14 cellular contexts compared by ENCODE assay signal in genomic region chr2:214706986-214707385, GRCh38.
DNase-seq lines count a peak whose midpoint lies in the region; ATAC-seq and TF ChIP-seq lines count a peak whose summit lies in the region.
"Had no signal": no experiment of that assay in that cellular context is flagged by ENCODE, and none has a peak within 500 bp of the region (broad histone marks: within the 10 kb centered on the region; RNA-seq: fewer than 3 reads in every experiment).

No MANE protein-coding gene starts in this region.

- no peaks in the 10 kb centered on the region for H3K4me1 ChIP-seq in adrenal gland (replicated peaks in 1 of 2)
- peaks cover 12% of the 10 kb centered on the region for H3K4me1 ChIP-seq in iPS-18a (ENCODE audit: control insufficient read depth, low read depth, low read length)
- H3K4me1 ChIP-seq in prostate gland (replicated peaks): no peaks in the 10 kb centered on the region

- no peaks in the 10 kb centered on the region for H3K27me3 Mint-ChIP-seq in activated T-cell treated with anti-CD3 and anti-CD28 coated beads, Interleukin-2, amount 50 U/mL, for 4 hours (ENCODE audit: low read depth)

- 26 to 45% (median 27%) methylated on average over 2 of the region's 2 CpGs for WGBS in adrenal gland, 4 donors
- 39% methylated on average over 2 of the region's 2 CpGs for WGBS in prostate gland

- no peaks in the 10 kb centered on the region for H3K36me3 Mint-ChIP-seq in activated T-cell treated with anti-CD3 and anti-CD28 coated beads, Interleukin-2, amount 50 U/mL, for 4 hours (ENCODE audit: insufficient read depth)

- H3K9me3 ChIP-seq in adrenal gland (replicated peaks in 1 of 3) (no peaks in the 10 kb centered on the region), iPS-18a (ENCODE audit: control insufficient read depth, low read depth, low read length) (no peaks in the 10 kb centered on the region), prostate gland (no peaks in the 10 kb centered on the region)

- H3K27ac ChIP-seq in adrenal gland: no peak overlapping the region
- peak overlapping the region; percentile 55 for H3K27ac ChIP-seq in iPS-18a (ENCODE audit: low read length)
- no peak overlapping the region for H3K27ac ChIP-seq in prostate gland

- H3K36me3 ChIP-seq in adrenal gland (replicated peaks in 1 of 2) (no peaks in the 10 kb centered on the region), iPS-18a (ENCODE audit: control insufficient read depth, low read depth, low read length) (no peaks in the 10 kb centered on the region), prostate gland (no peaks in the 10 kb centered on the region)

- H3K9me3 Mint-ChIP-seq in activated T-cell treated with anti-CD3 and anti-CD28 coated beads, Interleukin-2, amount 50 U/mL, for 4 hours: peaks cover 4% of the 10 kb centered on the region
- H3K9me3 Mint-ChIP-seq: activated T-cell treated with anti-CD3 and anti-CD28 coated beads, Interleukin-2, amount 50 U/mL, for 24 hours had no signal

- TF ChIP-seq CTCF in adrenal gland (IDR thresholded peaks at IDR 0.05) (no peak), prostate gland (IDR thresholded peaks at IDR 0.05) (no peak)

- peak; percentile 15 for DNase-seq in NCI-H82 (lab: John Stamatoyannopoulos, UW)
- DNase-seq in NCI-H82 treated with DMSO at 0.1 percent for 48 hours (lab: John Stamatoyannopoulos, UW; ENCODE audit: unreplicated experiment): no peak
- DNase-seq in adrenal gland: peak in 6 of 7 donors; percentile 32 to 70 (median 54)
- peak; percentile 47 for DNase-seq in prostate gland (ENCODE audit: low spot score)
- DNase-seq in activated naive CD4-positive, alpha-beta T cell treated with anti-CD3 and anti-CD28 coated beads, Interleukin-2, amount 50 U/mL, for 16 hours: no peak
- DNase-seq in activated T-cell treated with anti-CD3 and anti-CD28 coated beads, Interleukin-2, amount 50 U/mL, for 4 hours: no peak
- DNase-seq: activated CD4-positive, alpha-beta T cell treated with anti-CD3 and anti-CD28 coated beads for 4 hours; activated T-cell treated with anti-CD3 and anti-CD28 coated beads, Interleukin-2, amount 50 U/mL, for 24 hours; amniotic stem cell; erythroblast; GDM1; NCI-H774 had no signal

- H3K4me1 Mint-ChIP-seq in activated T-cell treated with anti-CD3 and anti-CD28 coated beads, Interleukin-2, amount 50 U/mL, for 4 hours (ENCODE audit: low read depth): peaks cover 3% of the 10 kb centered on the region

- H3K27me3 ChIP-seq in adrenal gland (no peaks in the 10 kb centered on the region), iPS-18a (ENCODE audit: control insufficient read depth, insufficient read depth, low read length) (no peaks in the 10 kb centered on the region), prostate gland (replicated peaks; ENCODE audit: insufficient read depth) (no peaks in the 10 kb centered on the region)

- ATAC-seq in activated T-cell treated with anti-CD3 and anti-CD28 coated beads, Interleukin-2, amount 50 U/mL, for 4 hours: no peak
- ATAC-seq in HG02759 (IDR thresholded peaks at IDR 0.05; ENCODE audit: unreplicated experiment): no peak

- no peak overlapping the region for H3K4me3 Mint-ChIP-seq in activated T-cell treated with anti-CD3 and anti-CD28 coated beads, Interleukin-2, amount 50 U/mL, for 4 hours
- H3K4me3 Mint-ChIP-seq: activated T-cell treated with anti-CD3 and anti-CD28 coated beads, Interleukin-2, amount 50 U/mL, for 24 hours had no signal

- TF ChIP-seq POLR2A in adrenal gland (IDR thresholded peaks at IDR 0.05) (no peak), prostate gland (IDR thresholded peaks at IDR 0.05) (no peak)

- peak overlapping the region; percentile 23 for H3K9ac ChIP-seq in iPS-18a (ENCODE audit: low read length)

- intact Hi-C loops in adrenal gland (cut with DNase I) (no loop called here), prostate gland (cut with DNase I) (no loop called here)

- H3K4me3 ChIP-seq in adrenal gland (no peak overlapping the region), iPS-18a (ENCODE audit: low read length) (no peak overlapping the region), prostate gland (no peak overlapping the region)

Comparison
In these comparisons a context has a peak if more than half of its experiments do, and no peak if none do; other contexts are left out.
1. DNase-seq: peak in NCI-H82 (single experiment), adrenal gland (6 of 7) and prostate gland (single experiment); none in NCI-H82 treated with DMSO at 0.1 percent for 48 hours (single experiment), activated naive CD4-positive, alpha-beta T cell treated with anti-CD3 and anti-CD28 coated beads, Interleukin-2, amount 50 U/mL, for 16 hours (single experiment) and activated T-cell treated with anti-CD3 and anti-CD28 coated beads, Interleukin-2, amount 50 U/mL, for 4 hours (single experiment).